In the genomic region with DNA sequence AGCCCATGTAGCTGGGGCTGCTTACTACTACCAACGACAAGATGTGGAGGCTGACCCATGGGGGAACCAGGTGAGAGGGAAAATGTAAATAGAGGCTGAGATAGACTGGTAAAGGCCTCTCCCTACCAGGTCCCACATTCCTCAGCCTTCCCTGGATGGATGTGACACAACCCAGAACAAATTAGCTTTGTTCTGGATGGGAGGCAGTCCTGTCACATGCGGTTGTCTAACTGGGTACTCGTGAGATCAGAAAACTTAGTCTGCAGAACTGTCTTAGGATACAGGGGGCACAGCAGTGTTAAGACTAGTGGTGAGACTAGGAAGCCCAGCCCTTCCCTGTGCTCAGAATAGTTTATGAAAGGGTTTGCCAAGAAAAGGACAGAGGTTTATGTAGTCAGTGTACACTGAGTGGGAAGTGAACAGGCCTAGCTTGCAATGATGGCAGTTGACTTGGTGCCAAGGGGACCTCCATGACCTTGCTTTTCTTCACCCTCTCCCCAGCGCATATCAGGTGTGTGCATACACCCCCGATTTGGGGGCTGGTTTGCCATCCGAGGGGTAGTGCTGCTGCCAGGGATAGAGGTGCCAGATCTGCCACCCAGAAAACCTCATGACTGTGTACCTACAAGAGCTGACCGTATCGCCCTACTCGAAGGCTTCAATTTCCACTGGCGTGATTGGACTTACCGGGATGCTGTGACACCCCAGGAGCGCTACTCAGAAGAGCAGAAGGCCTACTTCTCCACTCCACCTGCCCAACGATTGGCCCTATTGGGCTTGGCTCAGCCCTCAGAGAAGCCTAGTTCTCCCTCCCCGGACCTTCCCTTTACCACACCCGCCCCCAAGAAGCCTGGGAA, we compare ENCODE assay signal across 11 cellular contexts. TPM values are rescaled to one million over a fixed set of nuclear protein-coding genes. Genes with fewer than 3 reads are reported as not detected.
DNase-seq lines count a peak whose midpoint lies in the region; ATAC-seq and TF ChIP-seq lines count a peak whose summit lies in the region.
"Had no signal": no experiment of that assay in that cellular context is flagged by ENCODE, and none has a peak within 500 bp of the region (broad histone marks: within the 10 kb centered on the region; RNA-seq: fewer than 3 reads in every experiment).

No MANE protein-coding gene starts in this region.

- H3K9me3 ChIP-seq in AG04450 (ENCODE audit: control insufficient read depth, insufficient read depth, low read length), result no peaks in the 10 kb centered on the region
- H3K9me3 ChIP-seq in adipocyte (ENCODE audit: control insufficient read depth, low read length), result no peaks in the 10 kb centered on the region

- H3K27ac ChIP-seq in AG04450 (ENCODE audit: low read depth, low read length) (peak overlapping the region; percentile 21), layer of hippocampus (ENCODE audit: low read depth, low read length) (peak overlapping the region; percentile 4)

- POLR2A ChIA-PET in AG04450 (lab: Yijun Ruan, JAX), result interaction anchor here (0.6 to 4.3 kb wide), 3 partner anchors 9 to 70 kb away, joined by 3 to 27 read pairs (median 5); a partner anchor contains a TSS

- CTCF ChIA-PET in AG04450 (lab: Charles Lee), result no interaction called here

- peak; percentile 41 for TF ChIP-seq CTCF in AG04450 (IDR thresholded peaks at IDR 0.05; ENCODE audit: low read depth, low read length)

- H3K9ac ChIP-seq in adipocyte (ENCODE audit: low read length), result peak overlapping the region; percentile 13

- no peak for DNase-seq in AG04450 (ENCODE audit: low read depth, low spot score)
- peak; percentile 31 for DNase-seq in H4 (ENCODE audit: low spot score)
- no peak for DNase-seq in adipocyte (ENCODE audit: low read depth)
- no peak for DNase-seq in amygdala (lab: John Stamatoyannopoulos, UW)
- no peak for DNase-seq in SW 1271 (lab: John Stamatoyannopoulos, UW)
- no peak for DNase-seq in ureter (ENCODE audit: low spot score)
- DNase-seq: effector CD4-positive, alpha-beta T cell; EL; NCI-H1417 treated with DMSO at 0.1 percent for 48 hours had no signal

- H3K4me3 ChIP-seq in AG04450 (ENCODE audit: low read depth, low read length) (no peak overlapping the region), adipocyte (ENCODE audit: low read length) (no peak overlapping the region)

- H3K36me3 ChIP-seq in adipocyte (ENCODE audit: control insufficient read depth, insufficient read depth, low read length, severe bottlenecking), result peaks cover 56% of the 10 kb centered on the region

- ATAC-seq in HG02973 (IDR thresholded peaks at IDR 0.05; ENCODE audit: unreplicated experiment), result no peak

- no peaks in the 10 kb centered on the region for H3K4me1 ChIP-seq in adipocyte (ENCODE audit: control insufficient read depth, insufficient read depth, low read length)

- H3K27me3 ChIP-seq in AG04450 (ENCODE audit: control insufficient read depth, insufficient read depth, low read length) (no peaks in the 10 kb centered on the region), adipocyte (replicated peaks; ENCODE audit: control insufficient read depth, insufficient read depth, low read length) (no peaks in the 10 kb centered on the region), layer of hippocampus (ENCODE audit: control insufficient read depth, insufficient read depth, low read length) (no peaks in the 10 kb centered on the region)

RNA-seq across cellular contexts. Expression of a gene that starts 8.4 kb away (rescaled TPM):
- polyA plus RNA-seq in AG04450 (2011; rRNA removed), result 4.4 and 4.5 TPM in 2 replicates
- polyA minus RNA-seq in AG04450 (2011; rRNA and poly(A)+ RNA removed), result 12.4 and 18.7 TPM in 2 replicates
- 3.2 TPM in 2 replicates for total RNA-seq in H4 (2014; rRNA removed; shearing (Covaris generic))
- 9.7 TPM for total RNA-seq in ureter

RNA-seq across cellular contexts. Expression of a gene that starts 8.7 kb away (rescaled TPM):
- polyA plus RNA-seq in AG04450 (2011; rRNA removed), result 0.89 and 1.0 TPM in 2 replicates
- 0.87 and 1.6 TPM in 2 replicates for polyA minus RNA-seq in AG04450 (2011; rRNA and poly(A)+ RNA removed)
- total RNA-seq in H4 (2014; rRNA removed; shearing (Covaris generic)), result 1.8 and 3.9 TPM in 2 replicates
- 3.2 TPM for total RNA-seq in ureter

RNA-seq across cellular contexts. Expression of a gene that starts 13.2 kb away (rescaled TPM):
- polyA plus RNA-seq in AG04450 (2011; rRNA removed), result 988 and 1,110 TPM in 2 replicates
- 183 and 255 TPM in 2 replicates for polyA minus RNA-seq in AG04450 (2011; rRNA and poly(A)+ RNA removed)
- total RNA-seq in H4 (2014; rRNA removed; shearing (Covaris generic)), result 2,740 and 3,006 TPM in 2 replicates
- 351 TPM for total RNA-seq in ureter

RNA-seq across cellular contexts. Expression of a gene that starts 17.6 kb away (rescaled TPM):
- 2.5 and 2.6 TPM in 2 replicates for polyA plus RNA-seq in AG04450 (2011; rRNA removed)
- polyA minus RNA-seq in AG04450 (2011; rRNA and poly(A)+ RNA removed), result 2.7 and 3.4 TPM in 2 replicates
- total RNA-seq in H4 (2014; rRNA removed; shearing (Covaris generic)), result 1.5 and 2.7 TPM in 2 replicates
- total RNA-seq in ureter, result 12.3 TPM

RNA-seq across cellular contexts. Expression of a gene that starts 42.1 kb away (rescaled TPM):
- polyA plus RNA-seq in AG04450 (2011; rRNA removed), result 150 and 175 TPM in 2 replicates
- 135 and 153 TPM in 2 replicates for polyA minus RNA-seq in AG04450 (2011; rRNA and poly(A)+ RNA removed)
- total RNA-seq in H4 (2014; rRNA removed; shearing (Covaris generic)), result 195 and 202 TPM in 2 replicates
- 120 TPM for total RNA-seq in ureter
